In genomic region chr3:12875857-12876451, GRCh38 we compare ENCODE assay signal across 1 cellular context.
TF ChIP-seq lines count a peak whose summit lies in the region.

No MANE protein-coding gene starts in this region.

TF ChIP-seq in K562, 482 proteins besides CTCF, POLR2A, EP300 and RAD21 (continued from another document and continues in another):
- TF ChIP-seq TRIM25 (IDR thresholded peaks at IDR 0.05; ENCODE audit: borderline replicate concordance): no peak
- TF ChIP-seq ZNF507 (tag; conservative IDR thresholded peaks at IDR 0.05): no peak
- no peak for TF ChIP-seq ZNF609 (CRISPR knock-in tag; IDR thresholded peaks at IDR 0.05; ENCODE audit: borderline replicate concordance)
- 0 out of 4 replicates have a peak, but pooled peaks of 1 of the 2 experiments have one; percentile 62 for TF ChIP-seq HDAC1 (IDR thresholded peaks at IDR 0.05)
- peak; percentile 80; the same call in 1 of the 2 replicates for TF ChIP-seq RBM14 (IDR thresholded peaks at IDR 0.05; ENCODE audit: borderline replicate concordance, insufficient read depth, low read depth, low read length)
- no peak for TF ChIP-seq ZNF707 (CRISPR knock-in tag; conservative IDR thresholded peaks at IDR 0.05)
- peak; percentile 95 for TF ChIP-seq TFAP4 (CRISPR knock-in tag; IDR thresholded peaks at IDR 0.05; ENCODE audit: borderline replicate concordance)
- no peak for TF ChIP-seq TCF7 (IDR thresholded peaks at IDR 0.05; ENCODE audit: borderline replicate concordance)
- peak; percentile 83; the same call in 1 of the 2 replicates for TF ChIP-seq ARID4B (CRISPR knock-in tag; IDR thresholded peaks at IDR 0.05)
- no peak for TF ChIP-seq FUS (optimal IDR thresholded peaks at IDR 0.05; ENCODE audit: low read depth, low read length)
- TF ChIP-seq GTF2B (IDR thresholded peaks at IDR 0.05; ENCODE audit: extremely low read depth, insufficient read length): no peak
- no peak for TF ChIP-seq SRSF9 (IDR thresholded peaks at IDR 0.05; ENCODE audit: borderline replicate concordance, low read depth, low read length)
- no peak for TF ChIP-seq ATF4 (CRISPR knock-in tag; IDR thresholded peaks at IDR 0.05)
- no peak for TF ChIP-seq SAFB2 (IDR thresholded peaks at IDR 0.05; ENCODE audit: borderline replicate concordance, low read depth, low read length, severe bottlenecking)
- TF ChIP-seq RFX1 (IDR thresholded peaks at IDR 0.05): peak; percentile 88
- TF ChIP-seq ZMIZ1 (IDR thresholded peaks at IDR 0.05; ENCODE audit: low read depth in 2 of 2, low read length in 2 of 2): no peak
- peak; percentile 72 for TF ChIP-seq CXXC5 (CRISPR knock-in tag; IDR thresholded peaks at IDR 0.05)
- TF ChIP-seq GMEB1 (CRISPR knock-in tag; IDR thresholded peaks at IDR 0.05): no peak
- no peak for TF ChIP-seq ZNF655 (CRISPR knock-in tag; IDR thresholded peaks at IDR 0.05)
- no peak for TF ChIP-seq RERE (CRISPR knock-in tag; IDR thresholded peaks at IDR 0.05; ENCODE audit: borderline replicate concordance)
- no peak for TF ChIP-seq ETV5 (CRISPR knock-in tag; IDR thresholded peaks at IDR 0.05; ENCODE audit: low read depth)
- peak; percentile 71 for TF ChIP-seq FIP1L1 (IDR thresholded peaks at IDR 0.05; ENCODE audit: low read depth, low read length, poor library complexity, severe bottlenecking)
- no peak for TF ChIP-seq SOX6 (IDR thresholded peaks at IDR 0.05)
